ENCODE assay signal across 26 cellular contexts in the genomic region with DNA sequence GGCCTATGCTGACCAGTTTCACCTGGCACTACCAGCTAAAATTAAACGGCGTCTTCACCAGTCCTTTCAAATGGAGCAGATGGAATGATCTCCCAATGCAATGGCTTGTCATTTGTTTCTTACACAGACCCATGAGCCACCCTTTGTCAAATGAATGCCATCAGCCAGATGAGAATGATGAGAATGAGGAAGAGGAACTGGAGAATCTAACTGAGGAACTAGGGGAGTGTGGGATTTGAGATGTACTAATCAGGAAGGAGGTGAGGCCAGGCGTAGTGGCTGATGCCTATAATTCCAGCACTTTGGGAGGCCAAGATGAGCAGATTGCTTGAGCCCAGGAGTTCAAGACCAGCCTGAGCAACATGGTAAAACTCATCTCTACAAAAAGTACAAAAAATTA.
"Had no signal": no experiment of that assay in that cellular context is flagged by ENCODE, and none has a peak within 500 bp of the region (broad histone marks: within the 10 kb centered on the region; RNA-seq: fewer than 3 reads in every experiment).

No MANE protein-coding gene starts in this region.

- DNase-seq: activated CD4-positive, alpha-beta T cell treated with anti-CD3 and anti-CD28 coated beads, Interleukin-2, amount 10 ng/mL, durations not matched to agents 7 days and 5 days; activated CD8-positive, alpha-beta T cell treated with anti-CD3 and anti-CD28 coated beads for 36 hours; activated gamma-delta T cell treated with Interleukin-2 at 50 U/mL for 16 hours; activated naive CD4-positive, alpha-beta T cell treated with anti-CD3 and anti-CD28 coated beads, Interleukin-2, amount 50 U/mL, for 16 hours; activated T-cell treated with anti-CD3 and anti-CD28 coated beads, Interleukin-2, amount 50 U/mL, for 4 hours; amniotic stem cell; brain microvascular endothelial cell; cortex of kidney; foreskin fibroblast; heart left ventricle; hypothalamus; immature natural killer cell; kidney; naive thymus-derived CD4-positive, alpha-beta T cell; nucleus accumbens; stimulated activated CD4-positive, alpha-beta T cell treated with anti-CD3 and anti-CD28 coated beads, Interleukin-1b, Interleukin-23, amount 100 ng/mL, for 48 hours; stimulated activated CD4-positive, alpha-beta T cell treated with anti-CD3 and anti-CD28 coated beads, Interleukin-4, amount 100 ng/mL, for 4 hours; stimulated activated CD8-positive, alpha-beta memory T cell treated with anti-CD3 and anti-CD28 coated beads, Interleukin-4, amount 100 ng/mL, for 48 hours; stomach; thyroid gland had no signal

- H3K27me3 Mint-ChIP-seq: activated CD4-positive, alpha-beta T cell treated with anti-CD3 and anti-CD28 coated beads, Interleukin-2, amount 10 ng/mL, durations not matched to agents 7 days and 5 days had no signal

- ATAC-seq: activated CD4-positive, CD25-positive, alpha-beta regulatory T cell treated with anti-CD3 and anti-CD28 coated beads, Interleukin-2, amount 50 U/mL, for 24 hours; activated CD8-positive, alpha-beta T cell treated with anti-CD3 and anti-CD28 coated beads for 36 hours; activated T-cell treated with anti-CD3 and anti-CD28 coated beads, Interleukin-2, amount 50 U/mL, for 4 hours; activated T-helper 17 cell treated with anti-CD3 and anti-CD28 coated beads, Interleukin-2, amount 50 U/mL, for 72 hours; heart left ventricle; naive thymus-derived CD4-positive, alpha-beta T cell; stimulated activated memory B cell treated with anti-CD40 and anti-IgM and Interleukin-4, amounts not matched to agents 10 μg/mL and 1 μg/mL and 100 μg/mL, for 72 hours had no signal

- H3K27ac Mint-ChIP-seq: activated CD4-positive, alpha-beta T cell treated with anti-CD3 and anti-CD28 coated beads, Interleukin-2, amount 10 ng/mL, durations not matched to agents 7 days and 5 days; activated CD8-positive, alpha-beta T cell treated with anti-CD3 and anti-CD28 coated beads for 36 hours; activated T-helper 17 cell treated with anti-CD3 and anti-CD28 coated beads, Interleukin-2, amount 50 U/mL, for 72 hours; immature natural killer cell; mesothelial cell of epicardium; naive thymus-derived CD4-positive, alpha-beta T cell; stimulated activated memory B cell treated with anti-CD40 and anti-IgM and Interleukin-4, amounts not matched to agents 10 μg/mL and 1 μg/mL and 100 μg/mL, for 72 hours; T-helper 2 cell treated with Interferon-gamma antibody and Interleukin-4, amounts not matched to agents 5 μg/mL and 100 μg/mL, for 36 hours had no signal

- H3K36me3 Mint-ChIP-seq: immature natural killer cell; stimulated activated memory B cell treated with anti-CD40 and anti-IgM and Interleukin-4, amounts not matched to agents 10 μg/mL and 1 μg/mL and 100 μg/mL, for 72 hours had no signal

- H3K4me1 Mint-ChIP-seq: activated CD4-positive, alpha-beta T cell treated with anti-CD3 and anti-CD28 coated beads, Interleukin-2, amount 10 ng/mL, durations not matched to agents 7 days and 5 days; activated T-helper 17 cell treated with anti-CD3 and anti-CD28 coated beads, Interleukin-2, amount 50 U/mL, for 72 hours; immature natural killer cell; mesothelial cell of epicardium; naive thymus-derived CD4-positive, alpha-beta T cell; neural crest cell; stimulated activated memory B cell treated with anti-CD40 and anti-IgM and Interleukin-4, amounts not matched to agents 10 μg/mL and 1 μg/mL and 100 μg/mL, for 72 hours had no signal

- H3K4me3 Mint-ChIP-seq: activated CD4-positive, alpha-beta T cell treated with anti-CD3 and anti-CD28 coated beads, Interleukin-2, amount 10 ng/mL, durations not matched to agents 7 days and 5 days; activated CD8-positive, alpha-beta T cell treated with anti-CD3 and anti-CD28 coated beads for 36 hours; activated T-cell treated with anti-CD3 and anti-CD28 coated beads, Interleukin-2, amount 50 U/mL, for 4 hours; activated T-helper 17 cell treated with anti-CD3 and anti-CD28 coated beads, Interleukin-2, amount 50 U/mL, for 72 hours; immature natural killer cell; mesothelial cell of epicardium; naive thymus-derived CD4-positive, alpha-beta T cell; neural crest cell; stimulated activated memory B cell treated with anti-CD40 and anti-IgM and Interleukin-4, amounts not matched to agents 10 μg/mL and 1 μg/mL and 100 μg/mL, for 72 hours; T-helper 2 cell treated with Interferon-gamma antibody and Interleukin-4, amounts not matched to agents 5 μg/mL and 100 μg/mL, for 36 hours had no signal
